ENCODE assay signal across 9 cellular contexts in the genomic region with DNA sequence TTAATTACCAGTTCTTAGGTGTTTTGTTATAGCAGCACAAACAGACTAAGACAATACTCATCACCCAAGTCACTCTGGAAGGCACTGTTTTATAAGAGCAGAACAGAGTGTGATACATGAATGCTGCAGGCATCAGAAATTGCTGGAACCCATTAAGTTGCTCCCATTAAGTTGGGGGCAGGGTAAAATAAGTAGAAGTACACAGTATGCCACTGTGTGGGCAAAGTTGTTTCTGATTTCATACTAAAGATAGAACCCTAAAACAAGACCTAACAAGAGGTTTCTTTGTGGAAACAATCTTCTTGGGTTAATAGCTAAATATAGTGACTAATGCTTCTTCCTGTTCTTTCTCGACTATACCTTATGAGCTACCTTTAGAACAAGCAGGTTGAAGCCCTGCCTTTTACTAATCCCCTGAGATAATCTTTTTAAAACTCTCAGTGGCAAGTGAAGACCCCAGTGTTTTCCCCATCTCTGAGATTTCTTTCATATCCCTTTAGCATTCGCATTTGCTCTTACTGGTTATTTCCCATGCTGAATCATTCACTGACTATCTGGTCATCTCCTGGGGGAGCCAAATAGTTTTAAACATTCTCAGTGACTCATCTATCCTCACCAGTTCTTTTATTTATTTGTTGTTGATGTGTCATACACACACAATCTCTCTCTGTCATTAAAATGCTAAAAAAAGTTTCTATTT. TPM values are rescaled to one million over a fixed set of nuclear protein-coding genes. Genes with fewer than 3 reads are reported as not detected.
A peak's percentile ranks its signal among the peaks of the same experiment; 100 is the strongest.
DNase-seq lines count a peak whose midpoint lies in the region; ATAC-seq, FAIRE-seq and TF ChIP-seq lines count a peak whose summit lies in the region.
"Had no signal": no experiment of that assay in that cellular context is flagged by ENCODE, and none has a peak within 500 bp of the region (broad histone marks: within the 10 kb centered on the region; RNA-seq: fewer than 3 reads in every experiment).

No MANE protein-coding gene starts in this region.

- no peak overlapping the region for H3K4me3 ChIP-seq in fibroblast of pulmonary artery (replicated peaks; ENCODE audit: low read depth, low read length)
- no peak overlapping the region for H3K4me3 ChIP-seq in right atrium auricular region

- ATAC-seq in GM21576 (IDR thresholded peaks at IDR 0.05; ENCODE audit: unreplicated experiment): peak; percentile 69

- TF ChIP-seq CTCF in fibroblast of pulmonary artery (IDR thresholded peaks at IDR 0.05; ENCODE audit: low read length, missing control alignments) (no peak), right atrium auricular region (IDR thresholded peaks at IDR 0.05) (no peak)

- H3K27ac ChIP-seq in right atrium auricular region: no peak overlapping the region

- H3K27me3 ChIP-seq in right atrium auricular region: no peaks in the 10 kb centered on the region

- H3K9me3 ChIP-seq in right atrium auricular region: no peaks in the 10 kb centered on the region

- H3K36me3 ChIP-seq in right atrium auricular region: no peaks in the 10 kb centered on the region

- in situ Hi-C loops in KBM-7 (cut with MboI; ENCODE audit: low pct_unique_long_range_greater_than_20kb, low sequenced_read_pairs): no loop called here

- H3K4me1 ChIP-seq in right atrium auricular region: peaks cover 0 to 3% of the 10 kb centered on the region in 2 donors

- no peak for FAIRE-seq in HTR-8/SVneo (lab: Jason Lieb, UNC)
- FAIRE-seq: islet of Langerhans had no signal

- peak; percentile 96 for DNase-seq in EL
- DNase-seq in HTR-8/SVneo (ENCODE audit: insufficient read length, low spot score): peak; percentile 84
- peak; percentile 93 for DNase-seq in fibroblast of pulmonary artery (ENCODE audit: low read depth)
- no peak for DNase-seq in globus pallidus (ENCODE audit: low spot score)
- DNase-seq in KBM-7: no peak
- no peak for DNase-seq in GDM1 (lab: John Stamatoyannopoulos, UW)
- DNase-seq in right atrium auricular region (ENCODE audit: low spot score): no peak

RNA-seq across cellular contexts. Expression of a gene that starts 52.3 kb away (rescaled TPM):
- 10 to 100 TPM; 21.4 to 25.5 TPM for total RNA-seq in right atrium auricular region

RNA-seq across cellular contexts. Expression of a gene that starts 52.4 kb away (rescaled TPM):
- total RNA-seq in right atrium auricular region: 10 to 100 TPM; 56.1 to 94.8 TPM

Comparison
In these comparisons a context has a peak if more than half of its experiments do, and no peak if none do; other contexts are left out.
1. DNase-seq: peak in EL (single experiment), HTR-8/SVneo (single experiment) and fibroblast of pulmonary artery (single experiment); none in globus pallidus (single experiment), KBM-7 (single experiment), GDM1 (single experiment) and right atrium auricular region (single experiment).